In the genomic region with DNA sequence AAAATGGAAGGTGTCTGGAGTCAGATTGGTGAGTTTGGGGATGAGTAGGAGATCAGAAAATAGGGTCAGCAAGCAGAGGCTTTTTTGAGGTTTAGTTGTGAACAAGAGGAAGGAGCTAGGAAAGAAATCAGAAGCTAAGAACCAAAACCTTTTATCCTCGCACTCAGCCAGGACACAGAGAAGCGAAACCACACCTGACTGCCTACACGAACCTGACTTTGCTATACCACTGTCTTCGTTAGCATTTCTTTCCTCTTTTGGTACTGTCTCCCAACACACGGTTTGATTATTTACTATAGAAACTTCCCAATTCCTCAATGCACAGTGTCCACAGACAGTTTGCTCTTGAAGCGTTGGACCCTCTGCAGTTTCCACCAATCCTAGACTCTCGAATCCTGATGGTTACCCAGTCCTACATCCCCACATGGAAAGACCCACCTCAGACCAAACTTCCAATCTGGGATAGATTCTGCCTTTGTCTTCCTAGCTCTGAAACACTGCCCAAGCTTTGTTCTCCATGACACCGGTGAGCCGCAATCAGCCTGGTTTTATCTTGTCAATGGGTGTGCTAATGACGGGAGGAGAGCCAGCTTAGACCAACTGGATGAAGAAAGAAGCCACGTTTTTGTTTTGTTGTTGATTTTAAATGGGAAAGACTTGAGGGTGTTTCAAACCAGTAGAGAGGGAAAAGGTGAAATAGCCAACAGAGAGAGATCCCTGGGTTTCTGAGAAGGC, we compare ENCODE assay signal across 28 cellular contexts.
"Had no signal": no experiment of that assay in that cellular context is flagged by ENCODE, and none has a peak within 500 bp of the region (broad histone marks: within the 10 kb centered on the region; RNA-seq: fewer than 3 reads in every experiment).

No MANE protein-coding gene starts in this region.

- FAIRE-seq: bronchial epithelial cell had no signal

- H3K36me3 ChIP-seq: ascending aorta had no signal

- H3K9me3 ChIP-seq: ascending aorta had no signal

- ATAC-seq: activated CD4-positive, alpha-beta T cell treated with anti-CD3 and anti-CD28 coated beads for 36 hours; activated naive CD4-positive, alpha-beta T cell treated with anti-CD3 and anti-CD28 coated beads, Interleukin-2, amount 50 U/mL, for 72 hours; activated naive CD8-positive, alpha-beta T cell treated with anti-CD3 and anti-CD28 coated beads, Interleukin-2, amount 50 U/mL, for 24 hours; body of pancreas; PC-3; T-cell had no signal

- H3K27me3 Mint-ChIP-seq: activated naive CD8-positive, alpha-beta T cell treated with anti-CD3 and anti-CD28 coated beads, Interleukin-2, amount 50 U/mL, for 24 hours; T-cell had no signal

- H3K4me3 ChIP-seq: ascending aorta, body of pancreas, SK-N-MC had no signal

- H3K27me3 ChIP-seq: ascending aorta, body of pancreas had no signal

- H3K27ac Mint-ChIP-seq: activated CD4-positive, alpha-beta memory T cell treated with anti-CD3 and anti-CD28 coated beads, Interleukin-2, amount 10 ng/mL, durations not matched to agents 7 days and 5 days; activated CD4-positive, alpha-beta T cell treated with anti-CD3 and anti-CD28 coated beads for 36 hours; activated naive CD4-positive, alpha-beta T cell treated with anti-CD3 and anti-CD28 coated beads, Interleukin-2, amount 50 U/mL, for 72 hours; activated naive CD8-positive, alpha-beta T cell treated with anti-CD3 and anti-CD28 coated beads, Interleukin-2, amount 50 U/mL, for 24 hours had no signal

- H3K27ac ChIP-seq: ascending aorta, body of pancreas, SK-N-MC, VCaP had no signal

- H3K4me1 ChIP-seq: body of pancreas had no signal

- DNase-seq: activated CD4-positive, alpha-beta memory T cell treated with anti-CD3 and anti-CD28 coated beads, Interleukin-2, amount 10 ng/mL, durations not matched to agents 7 days and 5 days; activated CD4-positive, alpha-beta T cell treated with anti-CD3 and anti-CD28 coated beads for 36 hours; activated CD4-positive, alpha-beta T cell treated with anti-CD3 and anti-CD28 coated beads, Interleukin-2, amount 50 U/mL, for 1 hour; activated effector memory CD4-positive, alpha-beta T cell treated with Interleukin-2 at 50 U/mL for 16 hours; activated naive CD4-positive, alpha-beta T cell; activated naive CD8-positive, alpha-beta T cell treated with anti-CD3 and anti-CD28 coated beads, Interleukin-2, amount 50 U/mL, for 24 hours; activated T-cell treated with anti-CD3 and anti-CD28 coated beads for 4 hours; amniotic stem cell; body of pancreas; central memory CD4-positive, alpha-beta T cell; cortex of kidney; Kasumi-1; NCI-H1048; NCI-H1417; NCI-H2029; NCI-H345; NCI-H510A; NCI-H526 treated with DMSO at 0.1 percent for 48 hours; NCI-H82; NK-92 treated with Interleukin-12 subunit alpha and Interleukin-12 subunit beta, amount 100 ng/mL, for 24 hours; PC-3; T-cell; T-helper 2 cell had no signal

- H3K4me3 Mint-ChIP-seq: activated CD4-positive, alpha-beta memory T cell treated with anti-CD3 and anti-CD28 coated beads, Interleukin-2, amount 10 ng/mL, durations not matched to agents 7 days and 5 days; activated CD4-positive, alpha-beta T cell treated with anti-CD3 and anti-CD28 coated beads for 36 hours; activated naive CD8-positive, alpha-beta T cell treated with anti-CD3 and anti-CD28 coated beads, Interleukin-2, amount 50 U/mL, for 24 hours; T-cell had no signal
